In the genomic region with DNA sequence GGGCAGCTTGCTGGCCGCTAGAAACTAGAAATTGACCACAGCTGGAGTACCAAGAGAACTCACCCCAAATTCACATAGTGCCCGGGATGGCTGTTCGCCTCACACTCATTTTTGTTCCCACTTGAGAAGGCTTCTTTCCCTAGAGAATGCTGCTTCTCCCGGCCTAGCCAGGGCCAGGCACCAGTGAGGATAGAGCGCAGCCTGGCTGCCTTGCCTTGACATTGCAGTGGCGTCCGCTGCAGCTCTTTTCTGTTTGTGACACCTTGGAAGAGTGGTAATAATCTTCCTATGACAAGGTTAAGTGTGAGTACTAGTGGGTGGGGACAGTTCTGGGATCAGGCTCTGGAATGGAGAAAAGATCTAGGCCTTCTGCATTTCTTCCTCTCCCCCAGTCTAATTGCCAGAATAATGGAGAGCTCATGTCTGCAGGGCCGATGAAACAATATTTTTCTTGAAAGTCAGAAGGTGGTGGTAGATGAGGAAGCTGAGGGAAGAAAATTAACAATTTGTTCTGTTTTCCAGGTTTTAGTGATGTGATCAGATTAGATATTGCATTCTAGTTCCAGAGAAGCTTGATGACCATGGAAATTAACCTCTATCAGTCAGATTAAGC, we compare ENCODE assay signal across 8 cellular contexts. TPM values are rescaled to one million over a fixed set of nuclear protein-coding genes. Genes with fewer than 3 reads are reported as not detected.
A peak's percentile ranks its signal among the peaks of the same experiment; 100 is the strongest.
DNase-seq lines count a peak whose midpoint lies in the region; ATAC-seq and TF ChIP-seq lines count a peak whose summit lies in the region.

No MANE protein-coding gene starts in this region.

- H4K20me1 ChIP-seq in hepatocyte (ENCODE audit: insufficient read depth, poor library complexity, severe bottlenecking): no peaks in the 10 kb centered on the region

- peak overlapping the region; percentile 87 for H2AFZ ChIP-seq in hepatocyte

- DNase-seq in GM03348 (ENCODE audit: low spot score): peak; percentile 83
- peak; percentile 86 for DNase-seq in NCI-H1105 treated with DMSO at 0.1 percent for 48 hours (lab: John Stamatoyannopoulos, UW)
- peak; percentile 50 for DNase-seq in T follicular helper cell (ENCODE audit: low read depth)
- DNase-seq in astrocyte of the hippocampus (ENCODE audit: low read depth, low spot score): peak; percentile 91
- DNase-seq in hepatocyte (ENCODE audit: low spot score): peak; percentile 90
- peak; percentile 85 for DNase-seq in putamen (ENCODE audit: low spot score)

- peak; percentile 97 for TF ChIP-seq CTCF in hepatocyte (IDR thresholded peaks at IDR 0.05; ENCODE audit: poor library complexity)

- no peaks in the 10 kb centered on the region for H3K27me3 ChIP-seq in hepatocyte

- H3K4me1 ChIP-seq in hepatocyte (ENCODE audit: insufficient read depth): peaks cover 43% of the 10 kb centered on the region

- H3K4me3 ChIP-seq in hepatocyte: peak overlapping the region; percentile 44

- 10% methylated on average over 8 of the region's 8 CpGs for WGBS in hepatocyte (ENCODE audit: low lambda C conversion rate, missing lambda C conversion rate)

- H3K36me3 ChIP-seq in hepatocyte (replicated peaks; ENCODE audit: insufficient read depth, low read depth): no peaks in the 10 kb centered on the region

- peaks cover 14% of the 10 kb centered on the region for H3K79me2 ChIP-seq in hepatocyte

- peak overlapping the region; percentile 85 for H3K4me2 ChIP-seq in hepatocyte

- H3K9me2 ChIP-seq in hepatocyte (replicated peaks; ENCODE audit: insufficient read depth): no peaks in the 10 kb centered on the region

- ATAC-seq in HG02571 (IDR thresholded peaks at IDR 0.05; ENCODE audit: unreplicated experiment) (peak; percentile 38), HG02973 (IDR thresholded peaks at IDR 0.05; ENCODE audit: unreplicated experiment) (no peak)

- H3K27ac ChIP-seq in hepatocyte: peak overlapping the region; percentile 99

- H3K9me3 ChIP-seq in hepatocyte (ENCODE audit: low read depth): no peaks in the 10 kb centered on the region

RNA-seq across cellular contexts. Expression of gene TMEM253, which starts 3.7 kb away (rescaled TPM):
- 1.9 and 4.9 TPM in 2 replicates for total RNA-seq in hepatocyte
- 5.4 and 7.8 TPM in 2 replicates for polyA plus RNA-seq in hepatocyte

RNA-seq across cellular contexts. Expression of gene ZNF219, which starts 6.1 kb away (rescaled TPM):
- total RNA-seq in hepatocyte: 29.5 and 52.8 TPM in 2 replicates
- 24.4 and 25.1 TPM in 2 replicates for polyA plus RNA-seq in hepatocyte

RNA-seq across cellular contexts. Expression of gene ARHGEF40, which starts 34.5 kb away (rescaled TPM):
- total RNA-seq in hepatocyte: 36.0 and 53.7 TPM in 2 replicates
- polyA plus RNA-seq in hepatocyte: 36.7 and 38.1 TPM in 2 replicates

RNA-seq across cellular contexts. Expression of gene RNASE8, which starts 46.9 kb away (rescaled TPM):
- total RNA-seq in hepatocyte: not detected in 2 replicates
- polyA plus RNA-seq in hepatocyte: not detected in 2 replicates

RNA-seq across cellular contexts. Expression of gene OR5AU1, which starts 51.3 kb away (rescaled TPM):
- total RNA-seq in hepatocyte: not detected in 2 replicates
- polyA plus RNA-seq in hepatocyte: not detected in 2 replicates
